ENCODE assay signal across 1 cellular context in the genomic region with DNA sequence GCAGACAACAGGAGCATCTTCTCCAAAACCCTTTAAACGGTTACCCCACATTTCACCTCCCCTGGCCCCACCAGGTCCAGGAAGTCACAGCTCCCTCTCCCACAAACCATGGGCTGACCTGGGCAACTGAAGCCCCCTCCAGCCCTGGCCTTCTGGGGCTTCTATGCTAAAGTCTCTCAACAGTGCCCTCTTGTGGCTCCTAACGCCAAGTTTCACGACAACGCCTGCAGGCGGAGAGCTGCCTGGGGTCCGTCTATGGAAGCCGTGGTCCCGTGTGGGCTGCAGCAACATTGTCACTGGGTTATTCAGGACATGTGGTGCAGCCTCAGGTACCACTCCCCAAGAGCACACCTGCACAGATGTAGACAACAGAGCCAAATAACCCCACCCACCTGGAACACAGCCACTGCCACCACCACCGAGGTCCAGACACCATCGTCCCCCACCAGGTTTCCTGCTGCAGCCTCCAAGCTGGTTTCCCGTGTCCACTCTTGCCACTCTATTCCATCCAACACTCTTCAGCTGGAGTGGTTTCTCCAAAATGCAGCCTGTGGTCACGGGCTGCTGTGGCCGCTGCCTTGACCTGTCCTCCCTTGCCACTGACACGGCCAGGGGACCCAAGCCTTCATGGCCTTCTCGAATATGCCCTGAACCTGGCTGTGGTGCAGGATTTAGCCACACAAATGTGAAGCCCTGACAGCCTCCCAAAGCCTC.
A peak's percentile ranks its signal among the peaks of the same experiment; 100 is the strongest.
TF ChIP-seq lines count a peak whose summit lies in the region.

No MANE protein-coding gene starts in this region.

TF ChIP-seq in HepG2, 621 proteins besides CTCF, POLR2A, EP300 and RAD21 (continued from another document and continues in another):
- TF ChIP-seq AKAP8 (CRISPR knock-in tag; IDR thresholded peaks at IDR 0.05) (no peak), HNF4G (IDR thresholded peaks at IDR 0.05; ENCODE audit: borderline replicate concordance, low read depth, low read length) (no peak), HNF4G (CRISPR knock-in tag; IDR thresholded peaks at IDR 0.05; ENCODE audit: borderline replicate concordance, low read depth) (no peak), REXO4 (CRISPR knock-in tag; IDR thresholded peaks at IDR 0.05; ENCODE audit: borderline replicate concordance) (no peak), ZNF546 (CRISPR knock-in tag; conservative IDR thresholded peaks at IDR 0.05) (no peak), PAWR (CRISPR knock-in tag; IDR thresholded peaks at IDR 0.05; ENCODE audit: borderline replicate concordance) (no peak), ZNF430 (CRISPR knock-in tag; IDR thresholded peaks at IDR 0.05) (no peak), ZMYM2 (CRISPR knock-in tag; IDR thresholded peaks at IDR 0.05) (no peak), ZNF768 (CRISPR knock-in tag; IDR thresholded peaks at IDR 0.05) (no peak), ZNF788 (CRISPR knock-in tag; IDR thresholded peaks at IDR 0.05; ENCODE audit: borderline replicate concordance) (no peak), ZBTB40 (IDR thresholded peaks at IDR 0.05) (no peak), ZBTB40 (CRISPR knock-in tag; IDR thresholded peaks at IDR 0.05) (no peak), ATAD3A (CRISPR knock-in tag; IDR thresholded peaks at IDR 0.05) (no peak), AHR (CRISPR knock-in tag; IDR thresholded peaks at IDR 0.05) (peak; percentile 48; the same call in 1 of the 2 replicates), ZNF576 (CRISPR knock-in tag; IDR thresholded peaks at IDR 0.05) (no peak), NCOA2 (CRISPR knock-in tag; IDR thresholded peaks at IDR 0.05) (no peak), MBNL3 (CRISPR knock-in tag; conservative IDR thresholded peaks at IDR 0.05) (no peak), TCF12 (IDR thresholded peaks at IDR 0.05) (no peak), TCF12 (CRISPR knock-in tag; IDR thresholded peaks at IDR 0.05) (no peak), PRMT3 (CRISPR knock-in tag; IDR thresholded peaks at IDR 0.05; ENCODE audit: borderline replicate concordance, low read depth) (no peak), JUN (CRISPR knock-in tag; IDR thresholded peaks at IDR 0.05) (no peak), BHLHE40 (IDR thresholded peaks at IDR 0.05; ENCODE audit: low read length) (no peak), KAT8 (CRISPR knock-in tag; IDR thresholded peaks at IDR 0.05) (no peak), ASH2L (IDR thresholded peaks at IDR 0.05; ENCODE audit: insufficient read length, low read depth, low read length) (no peak), ZNF510 (CRISPR knock-in tag; IDR thresholded peaks at IDR 0.05; ENCODE audit: low read depth) (no peak), U2AF1 (optimal IDR thresholded peaks at IDR 0.05; ENCODE audit: low read depth, low read length) (no peak), KLF16 (CRISPR knock-in tag; IDR thresholded peaks at IDR 0.05) (no peak), ZFP62 (CRISPR knock-in tag; IDR thresholded peaks at IDR 0.05) (no peak), MAZ (IDR thresholded peaks at IDR 0.05; ENCODE audit: borderline replicate concordance, low read depth, low read length) (no peak), MAZ (CRISPR knock-in tag; IDR thresholded peaks at IDR 0.05; ENCODE audit: low read depth) (no peak), ZBTB2 (CRISPR knock-in tag; IDR thresholded peaks at IDR 0.05; ENCODE audit: low read depth) (no peak), GABPA (IDR thresholded peaks at IDR 0.05; ENCODE audit: low read depth, low read length) (no peak), GABPA (CRISPR knock-in tag; IDR thresholded peaks at IDR 0.05; ENCODE audit: low read depth) (no peak), E2F5 (CRISPR knock-in tag; conservative IDR thresholded peaks at IDR 0.05) (no peak), ZNF335 (CRISPR knock-in tag; IDR thresholded peaks at IDR 0.05) (no peak), SMC3 (IDR thresholded peaks at IDR 0.05; ENCODE audit: low read length) (peak; percentile 28; the same call in 1 of the 2 replicates), STAG1 (CRISPR knock-in tag; IDR thresholded peaks at IDR 0.05) (peak; percentile 60), NFE2L1 (CRISPR knock-in tag; IDR thresholded peaks at IDR 0.05; ENCODE audit: borderline replicate concordance) (no peak)
- TF ChIP-seq, protein P1, sequence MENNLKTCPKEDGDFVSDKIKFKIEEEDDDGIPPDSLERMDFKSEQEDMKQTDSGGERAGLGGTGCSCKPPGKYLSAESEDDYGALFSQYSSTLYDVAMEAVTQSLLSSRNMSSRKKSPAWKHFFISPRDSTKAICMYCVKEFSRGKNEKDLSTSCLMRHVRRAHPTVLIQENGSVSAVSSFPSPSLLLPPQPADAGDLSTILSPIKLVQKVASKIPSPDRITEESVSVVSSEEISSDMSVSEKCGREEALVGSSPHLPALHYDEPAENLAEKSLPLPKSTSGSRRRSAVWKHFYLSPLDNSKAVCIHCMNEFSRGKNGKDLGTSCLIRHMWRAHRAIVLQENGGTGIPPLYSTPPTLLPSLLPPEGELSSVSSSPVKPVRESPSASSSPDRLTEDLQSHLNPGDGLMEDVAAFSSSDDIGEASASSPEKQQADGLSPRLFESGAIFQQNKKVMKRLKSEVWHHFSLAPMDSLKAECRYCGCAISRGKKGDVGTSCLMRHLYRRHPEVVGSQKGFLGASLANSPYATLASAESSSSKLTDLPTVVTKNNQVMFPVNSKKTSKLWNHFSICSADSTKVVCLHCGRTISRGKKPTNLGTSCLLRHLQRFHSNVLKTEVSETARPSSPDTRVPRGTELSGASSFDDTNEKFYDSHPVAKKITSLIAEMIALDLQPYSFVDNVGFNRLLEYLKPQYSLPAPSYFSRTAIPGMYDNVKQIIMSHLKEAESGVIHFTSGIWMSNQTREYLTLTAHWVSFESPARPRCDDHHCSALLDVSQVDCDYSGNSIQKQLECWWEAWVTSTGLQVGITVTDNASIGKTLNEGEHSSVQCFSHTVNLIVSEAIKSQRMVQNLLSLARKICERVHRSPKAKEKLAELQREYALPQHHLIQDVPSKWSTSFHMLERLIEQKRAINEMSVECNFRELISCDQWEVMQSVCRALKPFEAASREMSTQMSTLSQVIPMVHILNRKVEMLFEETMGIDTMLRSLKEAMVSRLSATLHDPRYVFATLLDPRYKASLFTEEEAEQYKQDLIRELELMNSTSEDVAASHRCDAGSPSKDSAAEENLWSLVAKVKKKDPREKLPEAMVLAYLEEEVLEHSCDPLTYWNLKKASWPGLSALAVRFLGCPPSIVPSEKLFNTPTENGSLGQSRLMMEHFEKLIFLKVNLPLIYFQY (CRISPR knock-in tag; IDR thresholded peaks at IDR 0.05; ENCODE audit: borderline replicate concordance) = no peak
